Comparison of ENCODE assay signal across 1 cellular context in genomic region chr9:137278061-137278912, GRCh38.
TF ChIP-seq lines count a peak whose summit lies in the region.

No MANE protein-coding gene starts in this region.

TF ChIP-seq in HepG2, 621 proteins besides CTCF, POLR2A, EP300 and RAD21:
- TF ChIP-seq RXRB (CRISPR knock-in tag; IDR thresholded peaks at IDR 0.05; ENCODE audit: borderline replicate concordance) (no peak), ZNF510 (CRISPR knock-in tag; IDR thresholded peaks at IDR 0.05; ENCODE audit: low read depth) (no peak), ELF3 (CRISPR knock-in tag; IDR thresholded peaks at IDR 0.05) (no peak), EEA1 (CRISPR knock-in tag; IDR thresholded peaks at IDR 0.05; ENCODE audit: borderline replicate concordance) (no peak), TFE3 (CRISPR knock-in tag; IDR thresholded peaks at IDR 0.05) (no peak), PRPF4 (IDR thresholded peaks at IDR 0.05; ENCODE audit: low read depth, low read length, poor library complexity, severe bottlenecking) (no peak), REL (CRISPR knock-in tag; conservative IDR thresholded peaks at IDR 0.05) (no peak), ZNF563 (CRISPR knock-in tag; IDR thresholded peaks at IDR 0.05) (peak; percentile 43; the same call in 1 of the 2 replicates), GLMP (CRISPR knock-in tag; IDR thresholded peaks at IDR 0.05; ENCODE audit: borderline replicate concordance) (no peak), ZNF274 (CRISPR knock-in tag; IDR thresholded peaks at IDR 0.05) (0 out of 2 replicates have a peak, but pooled peaks have one; percentile 2), AGO1 (IDR thresholded peaks at IDR 0.05; ENCODE audit: low read depth, low read length, poor library complexity, severe bottlenecking) (peak; percentile 2), ZNF746 (CRISPR knock-in tag; IDR thresholded peaks at IDR 0.05) (no peak), HOXA9 (CRISPR knock-in tag; IDR thresholded peaks at IDR 0.05; ENCODE audit: borderline replicate concordance) (0 out of 2 replicates have a peak, but pooled peaks have one; percentile 30), ZNF350 (CRISPR knock-in tag; IDR thresholded peaks at IDR 0.05; ENCODE audit: borderline replicate concordance, low read depth) (0 out of 2 replicates have a peak, but pooled peaks have one; percentile 7), ATF7-NPFF (CRISPR knock-in tag; IDR thresholded peaks at IDR 0.05; ENCODE audit: low read depth) (no peak), ZNF234 (CRISPR knock-in tag; conservative IDR thresholded peaks at IDR 0.05) (0 out of 2 replicates have a peak, but pooled peaks have one; percentile 2), SAP130 (CRISPR knock-in tag; IDR thresholded peaks at IDR 0.05; ENCODE audit: low read depth) (0 out of 2 replicates have a peak, but pooled peaks have one; percentile 13), DPF2 (CRISPR knock-in tag; IDR thresholded peaks at IDR 0.05; ENCODE audit: borderline replicate concordance, low read depth) (no peak), ISX (CRISPR knock-in tag; conservative IDR thresholded peaks at IDR 0.05) (no peak), HNRNPLL (IDR thresholded peaks at IDR 0.05; ENCODE audit: low read depth, low read length, poor library complexity, severe bottlenecking) (peak; percentile 98), GABPA (IDR thresholded peaks at IDR 0.05; ENCODE audit: low read depth, low read length) (no peak), GABPA (CRISPR knock-in tag; IDR thresholded peaks at IDR 0.05; ENCODE audit: low read depth) (no peak), HOMEZ (CRISPR knock-in tag; IDR thresholded peaks at IDR 0.05; ENCODE audit: low read depth) (no peak), HES4 (CRISPR knock-in tag; IDR thresholded peaks at IDR 0.05; ENCODE audit: borderline replicate concordance) (peak; percentile 44; the same call in 1 of the 2 replicates), MED8 (CRISPR knock-in tag; IDR thresholded peaks at IDR 0.05; ENCODE audit: insufficient replicate concordance) (no peak), ZFP90 (CRISPR knock-in tag; IDR thresholded peaks at IDR 0.05; ENCODE audit: borderline replicate concordance) (no peak), IRF1 (CRISPR knock-in tag; IDR thresholded peaks at IDR 0.05; ENCODE audit: low read depth) (no peak)
